In the genomic region with DNA sequence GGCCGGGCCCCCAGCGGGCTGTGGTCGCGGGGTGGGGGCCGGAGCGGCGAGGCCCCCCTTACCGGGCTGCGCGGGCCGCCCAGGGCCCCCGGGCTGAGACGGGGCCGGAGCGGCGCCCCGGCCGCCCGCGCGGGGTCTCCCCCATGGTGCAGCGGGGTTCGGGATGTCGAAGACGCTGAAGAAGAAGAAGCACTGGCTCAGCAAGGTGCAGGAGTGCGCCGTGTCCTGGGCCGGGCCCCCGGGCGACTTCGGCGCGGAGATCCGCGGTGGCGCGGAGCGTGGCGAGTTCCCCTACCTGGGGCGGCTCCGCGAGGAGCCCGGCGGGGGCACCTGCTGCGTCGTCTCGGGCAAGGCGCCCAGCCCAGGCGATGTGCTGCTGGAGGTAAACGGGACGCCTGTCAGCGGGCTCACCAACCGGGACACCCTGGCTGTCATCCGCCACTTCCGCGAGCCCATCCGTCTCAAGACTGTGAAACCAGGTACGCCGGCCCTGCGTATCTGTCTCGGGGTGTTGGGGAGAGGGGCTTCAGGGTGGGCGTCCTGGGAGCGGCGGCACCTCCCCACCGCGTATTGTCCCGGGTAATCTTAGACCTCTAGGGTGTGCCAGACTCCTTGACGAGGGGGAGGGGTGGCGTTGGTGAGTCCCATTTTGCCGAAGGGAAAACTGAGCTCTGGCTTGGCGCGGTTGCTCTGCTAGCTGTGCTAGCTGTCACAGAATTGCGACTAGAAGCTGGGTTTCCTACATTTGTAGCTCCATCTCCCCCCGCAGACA, we compare ENCODE assay signal across 8 cellular contexts. TPM values are rescaled to one million over a fixed set of nuclear protein-coding genes. Genes with fewer than 3 reads are reported as not detected.
DNase-seq lines count a peak whose midpoint lies in the region; ATAC-seq lines count a peak whose summit lies in the region.

No MANE protein-coding gene starts in this region.

- peaks cover 2% of the 10 kb centered on the region for H3K9me3 Mint-ChIP-seq in activated CD8-positive, alpha-beta memory T cell treated with anti-CD3 and anti-CD28 coated beads, Interleukin-2, amount 10 ng/mL, durations not matched to agents 7 days and 5 days (ENCODE audit: low read depth)
- H3K9me3 Mint-ChIP-seq in stimulated activated naive CD8-positive, alpha-beta T cell treated with anti-CD3 and anti-CD28 coated beads, Interleukin-15, amount 100 ng/mL, for 72 hours, result peaks cover 0 to 6% of the 10 kb centered on the region in 2 donors

- peaks cover 43% of the 10 kb centered on the region for H3K27me3 Mint-ChIP-seq in activated CD8-positive, alpha-beta memory T cell treated with anti-CD3 and anti-CD28 coated beads, Interleukin-2, amount 10 ng/mL, durations not matched to agents 7 days and 5 days
- H3K27me3 Mint-ChIP-seq in stimulated activated naive CD8-positive, alpha-beta T cell treated with anti-CD3 and anti-CD28 coated beads, Interleukin-15, amount 100 ng/mL, for 72 hours, result peaks cover 21% of the 10 kb centered on the region

- DNase-seq in NCI-H2227 (lab: John Stamatoyannopoulos, UW; ENCODE audit: unreplicated experiment) (peak; percentile 53), NCI-H2227 treated with DMSO at 0.1 percent for 48 hours (lab: John Stamatoyannopoulos, UW) (no peak), MV-4-11 (lab: John Stamatoyannopoulos, UW) (peak; percentile 3), epithelial cell of prostate (ENCODE audit: low read depth, low spot score) (no peak), SHP77 treated with DMSO at 0.1 percent for 48 hours (lab: John Stamatoyannopoulos, UW) (no peak)
- DNase-seq in activated CD8-positive, alpha-beta memory T cell treated with anti-CD3 and anti-CD28 coated beads, Interleukin-2, amount 10 ng/mL, durations not matched to agents 7 days and 5 days, result peak; percentile 69
- DNase-seq in stimulated activated naive CD8-positive, alpha-beta T cell treated with anti-CD3 and anti-CD28 coated beads, Interleukin-15, amount 100 ng/mL, for 72 hours, result peak; percentile 52 to 57

- peaks cover 28% of the 10 kb centered on the region for H3K4me1 Mint-ChIP-seq in activated CD8-positive, alpha-beta memory T cell treated with anti-CD3 and anti-CD28 coated beads, Interleukin-2, amount 10 ng/mL, durations not matched to agents 7 days and 5 days
- H3K4me1 Mint-ChIP-seq in stimulated activated naive CD8-positive, alpha-beta T cell treated with anti-CD3 and anti-CD28 coated beads, Interleukin-15, amount 100 ng/mL, for 72 hours, result peaks cover 32% of the 10 kb centered on the region

- no peaks in the 10 kb centered on the region for H3K36me3 Mint-ChIP-seq in activated CD8-positive, alpha-beta memory T cell treated with anti-CD3 and anti-CD28 coated beads, Interleukin-2, amount 10 ng/mL, durations not matched to agents 7 days and 5 days

- H3K36me3 ChIP-seq in muscle layer of colon (ENCODE audit: insufficient read depth, low read length), result no peaks in the 10 kb centered on the region

- ATAC-seq in activated CD8-positive, alpha-beta memory T cell treated with anti-CD3 and anti-CD28 coated beads, Interleukin-2, amount 10 ng/mL, durations not matched to agents 7 days and 5 days, result peak; percentile 13
- ATAC-seq in stimulated activated naive CD8-positive, alpha-beta T cell treated with anti-CD3 and anti-CD28 coated beads, Interleukin-15, amount 100 ng/mL, for 72 hours, result peak; percentile 41

- no peaks in the 10 kb centered on the region for H3K9me3 ChIP-seq in muscle layer of colon (ENCODE audit: low read length)

- H3K4me1 ChIP-seq in muscle layer of colon (ENCODE audit: insufficient read depth, low read length), result peaks cover 26% of the 10 kb centered on the region

- peak overlapping the region; percentile 55 for H3K9ac ChIP-seq in muscle layer of colon (ENCODE audit: low read length)

- CTCF ChIA-PET in activated CD8-positive, alpha-beta memory T cell treated with anti-CD3 and anti-CD28 coated beads, Interleukin-2, amount 10 ng/mL, durations not matched to agents 7 days and 5 days (lab: Charles Lee), result interaction anchor here (0.9 to 1.3 kb wide), 2 partner anchors 20 to 318 kb away, joined by 3 to 5 read pairs; a partner anchor contains a TSS

- peak overlapping the region; percentile 52 for H3K27ac Mint-ChIP-seq in activated CD8-positive, alpha-beta memory T cell treated with anti-CD3 and anti-CD28 coated beads, Interleukin-2, amount 10 ng/mL, durations not matched to agents 7 days and 5 days
- no peak overlapping the region for H3K27ac Mint-ChIP-seq in stimulated activated naive CD8-positive, alpha-beta T cell treated with anti-CD3 and anti-CD28 coated beads, Interleukin-15, amount 100 ng/mL, for 72 hours

- peak overlapping the region; percentile 92 for H3K4me3 Mint-ChIP-seq in activated CD8-positive, alpha-beta memory T cell treated with anti-CD3 and anti-CD28 coated beads, Interleukin-2, amount 10 ng/mL, durations not matched to agents 7 days and 5 days
- peak overlapping the region; percentile 79 to 87 for H3K4me3 Mint-ChIP-seq in stimulated activated naive CD8-positive, alpha-beta T cell treated with anti-CD3 and anti-CD28 coated beads, Interleukin-15, amount 100 ng/mL, for 72 hours

- H3K27ac ChIP-seq in epithelial cell of prostate (peak overlapping the region; percentile 75), muscle layer of colon (ENCODE audit: low read depth, low read length) (peak overlapping the region; percentile 92)

- H3K4me3 ChIP-seq in muscle layer of colon (ENCODE audit: low read depth in 1 of 2, low read length in 2 of 2), result peak overlapping the region; percentile 47 to 68

- no peaks in the 10 kb centered on the region for H3K27me3 ChIP-seq in muscle layer of colon (ENCODE audit: control insufficient read depth in 1 of 2, insufficient read depth in 2 of 2, low read length in 2 of 2)

RNA-seq across cellular contexts. Expression of a gene that starts 0.7 kb away (rescaled TPM):
- 1 to 10 TPM; 6.5 to 9.8 TPM for total RNA-seq in activated CD8-positive, alpha-beta memory T cell treated with anti-CD3 and anti-CD28 coated beads, Interleukin-2, amount 10 ng/mL, durations not matched to agents 7 days and 5 days

Comparison
In these comparisons a context has a peak if more than half of its experiments do, and no peak if none do; other contexts are left out.
1. DNase-seq: peak in NCI-H2227 (single experiment), MV-4-11 (single experiment), activated CD8-positive, alpha-beta memory T cell treated with anti-CD3 and anti-CD28 coated beads, Interleukin-2, amount 10 ng/mL, durations not matched to agents 7 days and 5 days (single experiment) and stimulated activated naive CD8-positive, alpha-beta T cell treated with anti-CD3 and anti-CD28 coated beads, Interleukin-15, amount 100 ng/mL, for 72 hours (2 of 2); none in NCI-H2227 treated with DMSO at 0.1 percent for 48 hours (single experiment), epithelial cell of prostate (single experiment) and SHP77 treated with DMSO at 0.1 percent for 48 hours (single experiment).